Comparison of ENCODE assay signal across 12 cellular contexts in genomic region chr6:4459032-4459431, GRCh38.
DNase-seq lines count a peak whose midpoint lies in the region; ATAC-seq and TF ChIP-seq lines count a peak whose summit lies in the region.
"Had no signal": no experiment of that assay in that cellular context is flagged by ENCODE, and none has a peak within 500 bp of the region (broad histone marks: within the 10 kb centered on the region; RNA-seq: fewer than 3 reads in every experiment).

No MANE protein-coding gene starts in this region.

- H3K27ac Mint-ChIP-seq in activated CD8-positive, alpha-beta T cell treated with anti-CD3 and anti-CD28 coated beads, Interleukin-2, amount 10 ng/mL, durations not matched to agents 7 days and 5 days, result no peak overlapping the region

- no peaks in the 10 kb centered on the region for H3K9me3 Mint-ChIP-seq in activated CD8-positive, alpha-beta T cell treated with anti-CD3 and anti-CD28 coated beads, Interleukin-2, amount 10 ng/mL, durations not matched to agents 7 days and 5 days (ENCODE audit: insufficient read depth)

- ATAC-seq in activated CD8-positive, alpha-beta T cell treated with anti-CD3 and anti-CD28 coated beads, Interleukin-2, amount 10 ng/mL, durations not matched to agents 7 days and 5 days, result no peak

- TF ChIP-seq CTCF in BJ (IDR thresholded peaks at IDR 0.05; ENCODE audit: insufficient read depth, low read depth, low read length) (no peak), brain microvascular endothelial cell (IDR thresholded peaks at IDR 0.05; ENCODE audit: low read depth, low read length, missing control alignments) (no peak)

- H3K27ac ChIP-seq in brain microvascular endothelial cell, result peak overlapping the region; percentile 11

- in situ Hi-C loops in brain microvascular endothelial cell (cut with HindIII; ENCODE audit: low pct_ligation_motif_present, low sequenced_read_pairs), result no loop called here

- H3K4me3 ChIP-seq in BJ (ENCODE audit: low read depth, low read length), result no peak overlapping the region
- H3K4me3 ChIP-seq in brain microvascular endothelial cell (ENCODE audit: low read depth, low read length), result no peak overlapping the region
- H3K4me3 ChIP-seq: uterus had no signal

- POLR2A ChIA-PET in BJ (lab: Charles Lee), result no interaction called here
- POLR2A ChIA-PET in activated CD8-positive, alpha-beta T cell treated with anti-CD3 and anti-CD28 coated beads, Interleukin-2, amount 10 ng/mL, durations not matched to agents 7 days and 5 days (lab: Charles Lee), result no interaction called here

- DNase-seq in BJ (ENCODE audit: low read depth) (peak; percentile 9), LHCN-M2 (ENCODE audit: low read depth) (peak; percentile 84), brain microvascular endothelial cell (peak; percentile 78), kidney tubule cell (ENCODE audit: low spot score) (peak; percentile 68), putamen (ENCODE audit: low spot score) (no peak)
- no peak for DNase-seq in activated CD8-positive, alpha-beta memory T cell treated with anti-CD3 and anti-CD28 coated beads, Interleukin-2, amount 50 U/mL, for 48 hours
- DNase-seq in activated CD8-positive, alpha-beta T cell treated with anti-CD3 and anti-CD28 coated beads, Interleukin-2, amount 10 ng/mL, durations not matched to agents 7 days and 5 days, result no peak
- DNase-seq in effector CD8-positive, alpha-beta T cell (lab: John Stamatoyannopoulos, UW), result no peak
- DNase-seq: activated CD4-positive, alpha-beta T cell treated with anti-CD3 and anti-CD28 coated beads, Interleukin-2, amount 50 U/mL, for 1 hour; central memory CD4-positive, alpha-beta T cell; NCI-H526 treated with DMSO at 0.1 percent for 48 hours had no signal

- H3K36me3 ChIP-seq in BJ (ENCODE audit: control insufficient read depth, insufficient read depth, low read length), result no peaks in the 10 kb centered on the region
- no peaks in the 10 kb centered on the region for H3K36me3 ChIP-seq in brain microvascular endothelial cell (replicated peaks)
- H3K36me3 ChIP-seq: uterus had no signal

- CTCF ChIA-PET in BJ (lab: Yijun Ruan, JAX), result interaction anchor here (1.1 kb wide), 1 partner anchor 13 kb away, joined by 5 read pairs; no protein-coding TSS in a partner anchor
- CTCF ChIA-PET in activated CD8-positive, alpha-beta T cell treated with anti-CD3 and anti-CD28 coated beads, Interleukin-2, amount 10 ng/mL, durations not matched to agents 7 days and 5 days (lab: Charles Lee), result no interaction called here

- H3K27me3 ChIP-seq in BJ (ENCODE audit: control insufficient read depth, insufficient read depth, low read length) (no peaks in the 10 kb centered on the region), brain microvascular endothelial cell (replicated peaks) (no peaks in the 10 kb centered on the region)
- H3K27me3 ChIP-seq: uterus had no signal

- H3K4me3 Mint-ChIP-seq in activated CD8-positive, alpha-beta T cell treated with anti-CD3 and anti-CD28 coated beads, Interleukin-2, amount 10 ng/mL, durations not matched to agents 7 days and 5 days, result no peak overlapping the region

- H3K4me1 Mint-ChIP-seq in activated CD8-positive, alpha-beta T cell treated with anti-CD3 and anti-CD28 coated beads, Interleukin-2, amount 10 ng/mL, durations not matched to agents 7 days and 5 days (ENCODE audit: low read depth), result no peaks in the 10 kb centered on the region

- H3K27me3 Mint-ChIP-seq in activated CD8-positive, alpha-beta T cell treated with anti-CD3 and anti-CD28 coated beads, Interleukin-2, amount 10 ng/mL, durations not matched to agents 7 days and 5 days (ENCODE audit: low read depth), result peaks cover 2% of the 10 kb centered on the region

- H3K36me3 Mint-ChIP-seq in activated CD8-positive, alpha-beta T cell treated with anti-CD3 and anti-CD28 coated beads, Interleukin-2, amount 10 ng/mL, durations not matched to agents 7 days and 5 days (ENCODE audit: low read depth), result no peaks in the 10 kb centered on the region

Comparison
In these comparisons a context has a peak if more than half of its experiments do, and no peak if none do; other contexts are left out.
1. DNase-seq: peak in BJ (single experiment), LHCN-M2 (single experiment), brain microvascular endothelial cell (single experiment) and kidney tubule cell (single experiment); none in activated CD8-positive, alpha-beta memory T cell treated with anti-CD3 and anti-CD28 coated beads, Interleukin-2, amount 50 U/mL, for 48 hours (single experiment), activated CD8-positive, alpha-beta T cell treated with anti-CD3 and anti-CD28 coated beads, Interleukin-2, amount 10 ng/mL, durations not matched to agents 7 days and 5 days (single experiment), effector CD8-positive, alpha-beta T cell (single experiment) and putamen (single experiment).